In genomic region chr5:73625314-73625904, GRCh38 we compare ENCODE assay signal across 8 cellular contexts. TPM values are rescaled to one million over a fixed set of nuclear protein-coding genes. Genes with fewer than 3 reads are reported as not detected.
A peak's percentile ranks its signal among the peaks of the same experiment; 100 is the strongest.
DNase-seq lines count a peak whose midpoint lies in the region; ATAC-seq and TF ChIP-seq lines count a peak whose summit lies in the region.

No MANE protein-coding gene starts in this region.

- H3K27me3 Mint-ChIP-seq in Caco-2 (ENCODE audit: insufficient read depth, unreplicated experiment): peaks cover 16% of the 10 kb centered on the region

- no peaks in the 10 kb centered on the region; the same call in 1 of the 2 replicates for H3K4me1 ChIP-seq in Caco-2
- peaks cover 0 to 43% (median 6%) of the 10 kb centered on the region in 4 donors for H3K4me1 ChIP-seq in right lobe of liver
- H3K4me1 ChIP-seq in transverse colon: peaks cover 0 to 22% (median 7%) of the 10 kb centered on the region in 4 donors

- CTCF ChIA-PET in Caco-2 (lab: Charles Lee): no interaction called here

- DNase-seq in Caco-2 (no peak), HT1080 (ENCODE audit: low read depth) (peak; percentile 27), cerebellar cortex (ENCODE audit: low spot score) (peak; percentile 11), right lobe of liver (no peak), transverse colon (no peak), NCI-H1930 (lab: John Stamatoyannopoulos, UW) (no peak)

- H3K27ac ChIP-seq in right lobe of liver: peak overlapping the region; percentile 31 to 81 (median 34)
- peak overlapping the region; percentile 68 to 85 (median 78) for H3K27ac ChIP-seq in transverse colon

- no peaks in the 10 kb centered on the region for H3K36me3 ChIP-seq in Caco-2 (ENCODE audit: control insufficient read depth, insufficient read depth, low read length)
- H3K36me3 ChIP-seq in right lobe of liver: no peaks in the 10 kb centered on the region
- H3K36me3 ChIP-seq in transverse colon: no peaks in the 10 kb centered on the region

- H3K9me3 Mint-ChIP-seq in Caco-2 (ENCODE audit: unreplicated experiment): no peaks in the 10 kb centered on the region

- TF ChIP-seq CTCF in Caco-2 (IDR thresholded peaks at IDR 0.05; ENCODE audit: insufficient read depth in 1 of 2, low read depth in 1 of 2, low read length in 1 of 2, severe bottlenecking in 1 of 2, unreplicated experiment in 1 of 2): no peak
- no peak for TF ChIP-seq CTCF in right lobe of liver (IDR thresholded peaks at IDR 0.05)
- no peak for TF ChIP-seq CTCF in transverse colon (IDR thresholded peaks at IDR 0.05)

- H3K27ac Mint-ChIP-seq in Caco-2 (ENCODE audit: unreplicated experiment): no peak overlapping the region

- H3K4me1 Mint-ChIP-seq in Caco-2 (ENCODE audit: low read depth, unreplicated experiment): peaks cover 9% of the 10 kb centered on the region

- ATAC-seq in right lobe of liver (peak; percentile 53 to 62 (median 56)), GM18517 (IDR thresholded peaks at IDR 0.05; ENCODE audit: unreplicated experiment) (no peak), GM18858 (IDR thresholded peaks at IDR 0.05; ENCODE audit: unreplicated experiment) (no peak)

- no peak for TF ChIP-seq POLR2A in right lobe of liver (IDR thresholded peaks at IDR 0.05)
- TF ChIP-seq POLR2A in transverse colon (IDR thresholded peaks at IDR 0.05): no peak

- H3K9me3 ChIP-seq in Caco-2 (no peaks in the 10 kb centered on the region), right lobe of liver (no peaks in the 10 kb centered on the region), transverse colon (no peaks in the 10 kb centered on the region)

- no peak for TF ChIP-seq EP300 in transverse colon (IDR thresholded peaks at IDR 0.05; ENCODE audit: low read depth)

- no TSS peak for BruUV-seq in Caco-2 (replicated peaks; lab: Mats Ljungman, UMichigan)

- in situ Hi-C loops in transverse colon (cut with MboI; ENCODE audit: low pct_ligation_motif_present in 1 of 4, low pct_unique_long_range_greater_than_20kb in 1 of 4, low sequenced_read_pairs in 3 of 4): no loop called here

- H3K4me3 Mint-ChIP-seq in Caco-2 (ENCODE audit: unreplicated experiment): peak overlapping the region; percentile 64

- POLR2A ChIA-PET in Caco-2 (lab: Charles Lee): no interaction called here

- WGBS in right lobe of liver (ENCODE audit: insufficient coverage, low coverage, low lambda C conversion rate, missing lambda C conversion rate): under 1% methylated on average over 8 of the region's 28 CpGs
- WGBS in transverse colon (ENCODE audit: low coverage in 1 of 2), 2 donors: 9% methylated on average over 15 of the region's 28 CpGs; no CpG with 5 or more reads in 1 of the 2 donors

- H3K4me3 ChIP-seq in Caco-2 (ENCODE audit: low read depth, low read length) (peak overlapping the region; percentile 54), right lobe of liver (peak overlapping the region; percentile 79 to 85 (median 83)), transverse colon (peak overlapping the region; percentile 31 to 82 (median 58))

- intact Hi-C loops in Caco-2 (cut with micrococcal nuclease; ENCODE audit: unreplicated experiment): no loop called here
- intact Hi-C loops in right lobe of liver (cut with DNase I): no loop called here
- intact Hi-C loops in transverse colon (cut with DNase I; ENCODE audit: low total_unique reads): no loop called here

- no peaks in the 10 kb centered on the region for H3K36me3 Mint-ChIP-seq in Caco-2 (ENCODE audit: insufficient read depth, unreplicated experiment)

- H3K27me3 ChIP-seq in Caco-2 (replicated peaks; ENCODE audit: control insufficient read depth, insufficient read depth, low read length): peaks cover 2% of the 10 kb centered on the region; the same call in 1 of the 2 replicates
- no peaks in the 10 kb centered on the region for H3K27me3 ChIP-seq in right lobe of liver
- peaks cover 5% of the 10 kb centered on the region for H3K27me3 ChIP-seq in transverse colon

RNA-seq across cellular contexts. Expression of gene ARHGEF28, which starts 0.6 kb away (rescaled TPM):
- 4.6 and 7.5 TPM in 2 replicates for total RNA-seq in Caco-2 (2022)
- 12.9 and 13.9 TPM in 2 replicates for total RNA-seq in HT1080 (2014; rRNA removed; shearing (Covaris generic))
- 11.2 and 13.8 TPM in 2 replicates for polyA plus RNA-seq in HT1080 (2015; cell fraction: cytosol; rRNA removed)
- 36.2 and 36.6 TPM in 2 replicates for polyA plus RNA-seq in HT1080 (2015; cell fraction: nucleus; rRNA removed)
- total RNA-seq in right lobe of liver: 10 to 100 TPM in 2 of 6 experiments, 1 to 10 TPM in 4; 3.0 to 14.9 (median 6.4) TPM
- 10 to 100 TPM in 3 of 4 donors, 1 to 10 TPM in 1; 9.8 to 18.7 (median 18.6) TPM for total RNA-seq in transverse colon

RNA-seq across cellular contexts. Expression of gene UTP15, which starts 59.9 kb away (rescaled TPM):
- 29.1 and 33.0 TPM in 2 replicates for total RNA-seq in Caco-2 (2022)
- 24.5 and 25.0 TPM in 2 replicates for total RNA-seq in HT1080 (2014; rRNA removed; shearing (Covaris generic))
- 13.0 and 14.9 TPM in 2 replicates for polyA plus RNA-seq in HT1080 (2015; cell fraction: cytosol; rRNA removed)
- 47.9 and 51.6 TPM in 2 replicates for polyA plus RNA-seq in HT1080 (2015; cell fraction: nucleus; rRNA removed)
- total RNA-seq in right lobe of liver: 10 to 100 TPM in 3 of 6 experiments, 1 to 10 TPM in 3; 6.0 to 16.5 (median 10.6) TPM
- total RNA-seq in transverse colon: 10 to 100 TPM in 3 of 4 donors, 1 to 10 TPM in 1; 6.7 to 69.3 (median 23.3) TPM

RNA-seq across cellular contexts. Expression of gene ANKRA2, which starts 60.0 kb away (rescaled TPM):
- total RNA-seq in Caco-2 (2022) (9.2 and 10.2 TPM in 2 replicates), right lobe of liver (10 to 100 TPM in 1 of 6 experiments, 1 to 10 TPM in 5; 7.4 to 12.2 (median 9.0) TPM), transverse colon (10 to 100 TPM; 17.6 to 50.9 (median 22.2) TPM)
- total RNA-seq in HT1080 (2014; rRNA removed; shearing (Covaris generic)): 11.7 and 16.0 TPM in 2 replicates
- 16.6 and 18.5 TPM in 2 replicates for polyA plus RNA-seq in HT1080 (2015; cell fraction: cytosol; rRNA removed)
- 66.0 and 76.0 TPM in 2 replicates for polyA plus RNA-seq in HT1080 (2015; cell fraction: nucleus; rRNA removed)

Comparison
In these comparisons a context has a peak if more than half of its experiments do, and no peak if none do; other contexts are left out.
1. DNase-seq: peak in HT1080 (single experiment) and cerebellar cortex (single experiment); none in Caco-2 (0 of 2), right lobe of liver (0 of 3), transverse colon (single experiment) and NCI-H1930 (0 of 2).
2. ATAC-seq: peak in right lobe of liver (4 of 4); none in GM18517 (single experiment) and GM18858 (single experiment).
3. Peak in every context shown above with its lines, with median percentiles within 50 percentile points of each other: H3K4me3 ChIP-seq.